ENCODE assay signal across 11 cellular contexts in genomic region chr17:2965621-2966275, GRCh38.
DNase-seq lines count a peak whose midpoint lies in the region; ATAC-seq and TF ChIP-seq lines count a peak whose summit lies in the region.
"Had no signal": no experiment of that assay in that cellular context is flagged by ENCODE, and none has a peak within 500 bp of the region (broad histone marks: within the 10 kb centered on the region; RNA-seq: fewer than 3 reads in every experiment).

No MANE protein-coding gene starts in this region.

- peaks cover 9% of the 10 kb centered on the region for H3K4me1 Mint-ChIP-seq in stimulated activated effector memory CD8-positive, alpha-beta T cell treated with anti-CD3 and anti-CD28 coated beads, Interleukin-12 subunit alpha, Interleukin-12 subunit beta, amount 100 ng/mL, for 72 hours

- no peaks in the 10 kb centered on the region for H3K36me3 ChIP-seq in thyroid gland

- no peaks in the 10 kb centered on the region for H3K27me3 ChIP-seq in thyroid gland

- no peak overlapping the region for H3K4me3 Mint-ChIP-seq in stimulated activated effector memory CD8-positive, alpha-beta T cell treated with anti-CD3 and anti-CD28 coated beads, Interleukin-12 subunit alpha, Interleukin-12 subunit beta, amount 100 ng/mL, for 72 hours
- H3K4me3 Mint-ChIP-seq: dendritic cell treated with granulocyte-macrophage colony-stimulating factor and Interleukin-4, amounts not matched to agents 40 ng/mL and 50 ng/mL, for 4 days had no signal

- no peak overlapping the region for H3K27ac Mint-ChIP-seq in stimulated activated effector memory CD8-positive, alpha-beta T cell treated with anti-CD3 and anti-CD28 coated beads, Interleukin-12 subunit alpha, Interleukin-12 subunit beta, amount 100 ng/mL, for 72 hours
- H3K27ac Mint-ChIP-seq: dendritic cell treated with granulocyte-macrophage colony-stimulating factor and Interleukin-4, amounts not matched to agents 40 ng/mL and 50 ng/mL, for 4 days had no signal

- intact Hi-C loops in thyroid gland (cut with DNase I): no loop called here

- no peak for TF ChIP-seq POLR2A in thyroid gland (IDR thresholded peaks at IDR 0.05)

- H3K4me1 ChIP-seq in thyroid gland: peaks cover 8 to 9% of the 10 kb centered on the region in 2 donors

- H3K4me3 ChIP-seq in thyroid gland (replicated peaks in 1 of 3): no peak overlapping the region

- H3K36me3 Mint-ChIP-seq in stimulated activated effector memory CD8-positive, alpha-beta T cell treated with anti-CD3 and anti-CD28 coated beads, Interleukin-12 subunit alpha, Interleukin-12 subunit beta, amount 100 ng/mL, for 72 hours: no peaks in the 10 kb centered on the region

- in situ Hi-C loops in T47D (cut with HindIII; ENCODE audit: low pct_unique_long_range_greater_than_20kb, low sequenced_read_pairs): no loop called here

- TF ChIP-seq CTCF in thyroid gland (IDR thresholded peaks at IDR 0.05): no peak

- no peaks in the 10 kb centered on the region for H3K9me3 ChIP-seq in thyroid gland

- H3K27ac ChIP-seq in thyroid gland: peak overlapping the region in 2 of 3 donors; percentile 20 to 63

- H3K9me3 Mint-ChIP-seq in stimulated activated effector memory CD8-positive, alpha-beta T cell treated with anti-CD3 and anti-CD28 coated beads, Interleukin-12 subunit alpha, Interleukin-12 subunit beta, amount 100 ng/mL, for 72 hours: no peaks in the 10 kb centered on the region
- H3K9me3 Mint-ChIP-seq: dendritic cell treated with granulocyte-macrophage colony-stimulating factor and Interleukin-4, amounts not matched to agents 40 ng/mL and 50 ng/mL, for 4 days had no signal

- no peak for ATAC-seq in HG02588 (IDR thresholded peaks at IDR 0.05; ENCODE audit: unreplicated experiment)
- ATAC-seq in stimulated activated effector memory CD8-positive, alpha-beta T cell treated with anti-CD3 and anti-CD28 coated beads, Interleukin-12 subunit alpha, Interleukin-12 subunit beta, amount 100 ng/mL, for 72 hours: no peak
- ATAC-seq: left lobe of liver had no signal

- DNase-seq in HT1080 (ENCODE audit: low read depth): peak; percentile 85
- DNase-seq in T47D (ENCODE audit: low read depth in 1 of 2, low spot score in 1 of 2): peak; percentile 56 to 89
- peak; percentile 59 for DNase-seq in iris pigment epithelial cell (ENCODE audit: low read depth)
- DNase-seq in thyroid gland: peak; percentile 82 to 84
- DNase-seq in stimulated activated effector memory CD8-positive, alpha-beta T cell treated with anti-CD3 and anti-CD28 coated beads, Interleukin-12 subunit alpha, Interleukin-12 subunit beta, amount 100 ng/mL, for 72 hours (ENCODE audit: low spot score in 2 of 2): no peak
- DNase-seq in central memory CD4-positive, alpha-beta T cell: no peak
- DNase-seq: NCI-H1694; stimulated activated CD4-positive, alpha-beta T cell treated with anti-CD3 and anti-CD28 coated beads, Interleukin-12 subunit alpha, Interleukin-12 subunit beta, amount 100 ng/mL, for 4 hours had no signal

- WGBS in thyroid gland, 2 donors: 57 to 60% methylated on average over 7 to 11 of the region's 11 CpGs

Comparison
In these comparisons a context has a peak if more than half of its experiments do, and no peak if none do; other contexts are left out.
1. DNase-seq: peak in HT1080 (single experiment), T47D (2 of 2), iris pigment epithelial cell (single experiment) and thyroid gland (2 of 2); none in stimulated activated effector memory CD8-positive, alpha-beta T cell treated with anti-CD3 and anti-CD28 coated beads, Interleukin-12 subunit alpha, Interleukin-12 subunit beta, amount 100 ng/mL, for 72 hours (0 of 2) and central memory CD4-positive, alpha-beta T cell (single experiment).